In genomic region chr4:15104825-15105224, GRCh38 we compare ENCODE assay signal across 1 cellular context.
TF ChIP-seq lines count a peak whose summit lies in the region.

No MANE protein-coding gene starts in this region.

TF ChIP-seq in IMR-90, 13 proteins besides CTCF, POLR2A, EP300 and RAD21 (continued from another document):
- TF ChIP-seq ELK1 (IDR thresholded peaks at IDR 0.05; ENCODE audit: borderline replicate concordance, low read depth, low read length) (no peak), RCOR1 (IDR thresholded peaks at IDR 0.05; ENCODE audit: insufficient replicate concordance, low read length) (no peak), CEBPB (IDR thresholded peaks at IDR 0.05; ENCODE audit: low read depth, low read length) (no peak), BHLHE40 (IDR thresholded peaks at IDR 0.05; ENCODE audit: low read depth, low read length) (no peak)
